In genomic region chr10:24432478-24433416, GRCh38 we compare ENCODE assay signal across 16 cellular contexts.
A peak's percentile ranks its signal among the peaks of the same experiment; 100 is the strongest.
DNase-seq lines count a peak whose midpoint lies in the region; ATAC-seq and TF ChIP-seq lines count a peak whose summit lies in the region.
"Had no signal": no experiment of that assay in that cellular context is flagged by ENCODE, and none has a peak within 500 bp of the region (broad histone marks: within the 10 kb centered on the region; RNA-seq: fewer than 3 reads in every experiment).

No MANE protein-coding gene starts in this region.

- no peaks in the 10 kb centered on the region for H4K20me1 ChIP-seq in PC-9 (ENCODE audit: insufficient read depth)

- H3K9me3 ChIP-seq in PC-9 (ENCODE audit: insufficient read depth, low read depth), result no peaks in the 10 kb centered on the region
- H3K9me3 ChIP-seq: A549 had no signal

- H3K27ac ChIP-seq in ACC112 (ENCODE audit: low read depth, low read length) (peak overlapping the region; percentile 29; the same call in 1 of the 2 replicates), PC-9 (peak overlapping the region; percentile 64)
- H3K27ac ChIP-seq: A549, SK-N-MC, VCaP had no signal

- POLR2A ChIA-PET in PC-9 (lab: Charles Lee; ENCODE audit: unreplicated experiment), result interaction anchor here (0.6 to 1.0 kb wide), 5 partner anchors 25 to 538 kb away, joined by 3 to 10 read pairs (median 6); no protein-coding TSS in a partner anchor

- CTCF ChIA-PET in PC-9 (lab: Charles Lee), result interaction anchor here (0.7 kb wide), 1 partner anchor 49 kb away, joined by 10 read pairs; no protein-coding TSS in a partner anchor

- H3K9me2 ChIP-seq in PC-9 (ENCODE audit: insufficient read depth), result no peaks in the 10 kb centered on the region

- no peak overlapping the region for H2AFZ ChIP-seq in ACC112 (ENCODE audit: low read length, unreplicated experiment)
- H2AFZ ChIP-seq in PC-9, result no peak overlapping the region

- H3K4me1 ChIP-seq in ACC112 (ENCODE audit: control insufficient read depth, insufficient read depth, low read length, unreplicated experiment) (peaks cover 24% of the 10 kb centered on the region), PC-9 (replicated peaks; ENCODE audit: insufficient read depth) (peaks cover 44% of the 10 kb centered on the region)

- no peaks in the 10 kb centered on the region for H3K27me3 ChIP-seq in ACC112 (ENCODE audit: insufficient read depth, low read length)
- no peaks in the 10 kb centered on the region for H3K27me3 ChIP-seq in PC-9 (ENCODE audit: insufficient read depth, low read depth)

- H3K36me3 ChIP-seq in ACC112 (ENCODE audit: insufficient read depth, low read length) (no peaks in the 10 kb centered on the region), PC-9 (ENCODE audit: low read depth) (no peaks in the 10 kb centered on the region)

- TF ChIP-seq CTCF in PC-9 (conservative IDR thresholded peaks at IDR 0.05), result no peak

- no TSS peak for BruUV-seq in PC-9 (replicated peaks; lab: Mats Ljungman, UMichigan)

- H3K79me2 ChIP-seq in ACC112 (ENCODE audit: control insufficient read depth, insufficient read depth, low read length, unreplicated experiment) (no peaks in the 10 kb centered on the region), PC-9 (ENCODE audit: low read depth) (no peaks in the 10 kb centered on the region)

- H3K4me3 ChIP-seq in ACC112 (ENCODE audit: low read depth, low read length) (no peak overlapping the region), PC-9 (no peak overlapping the region)
- H3K4me3 ChIP-seq: A549, SK-N-MC had no signal

- DNase-seq in PC-9 (peak; percentile 58 to 93), kidney tubule cell (ENCODE audit: low spot score) (peak; percentile 91), inferior parietal cortex (ENCODE audit: extremely low spot score) (no peak)
- no peak for DNase-seq in stimulated activated CD4-positive, alpha-beta T cell treated with anti-CD3 and anti-CD28 coated beads, Interleukin-4, amount 100 ng/mL, for 24 hours
- DNase-seq in stimulated activated CD8-positive, alpha-beta memory T cell treated with anti-CD3 and anti-CD28 coated beads, Interleukin-4, amount 100 ng/mL, for 48 hours, result no peak
- DNase-seq: hippocampal formation; MV-4-11; NK-92 treated with Interleukin-12 subunit alpha and Interleukin-12 subunit beta, amount 100 ng/mL, for 24 hours; occipital lobe; small intestine had no signal

- peak overlapping the region; percentile 32; the same call in 1 of the 2 replicates for H3K4me2 ChIP-seq in PC-9
- H3K4me2 ChIP-seq: A549 had no signal

- ATAC-seq in HG02798 (IDR thresholded peaks at IDR 0.05; ENCODE audit: poor library complexity, unreplicated experiment), result peak; percentile 49
- ATAC-seq in GM21447 (IDR thresholded peaks at IDR 0.05; ENCODE audit: unreplicated experiment), result no peak
- ATAC-seq: A549 had no signal

- peaks cover 20% of the 10 kb centered on the region for H3F3A ChIP-seq in PC-9 (ENCODE audit: insufficient read depth, low read depth)

- intact Hi-C loops in PC-9 (cut with micrococcal nuclease; ENCODE audit: unreplicated experiment), result loop anchor here (2.0 kb wide), 2 partner anchors 32 to 50 kb away; no protein-coding TSS in a partner anchor

Comparison
In these comparisons a context has a peak if more than half of its experiments do, and no peak if none do; other contexts are left out.
1. DNase-seq: peak in PC-9 (2 of 2) and kidney tubule cell (single experiment); none in stimulated activated CD4-positive, alpha-beta T cell treated with anti-CD3 and anti-CD28 coated beads, Interleukin-4, amount 100 ng/mL, for 24 hours (single experiment), inferior parietal cortex (single experiment) and stimulated activated CD8-positive, alpha-beta memory T cell treated with anti-CD3 and anti-CD28 coated beads, Interleukin-4, amount 100 ng/mL, for 48 hours (single experiment).